In genomic region chr1:203275656-203276272, GRCh38 we compare ENCODE assay signal across 14 cellular contexts. TPM values are rescaled to one million over a fixed set of nuclear protein-coding genes. Genes with fewer than 3 reads are reported as not detected.
DNase-seq lines count a peak whose midpoint lies in the region; ATAC-seq and TF ChIP-seq lines count a peak whose summit lies in the region.
"Had no signal": no experiment of that assay in that cellular context is flagged by ENCODE, and none has a peak within 500 bp of the region (broad histone marks: within the 10 kb centered on the region; RNA-seq: fewer than 3 reads in every experiment).

No MANE protein-coding gene starts in this region.

- no peak overlapping the region for H3K4me3 Mint-ChIP-seq in activated CD4-positive, alpha-beta T cell treated with anti-CD3 and anti-CD28 coated beads, Interleukin-2, amount 10 ng/mL, durations not matched to agents 7 days and 5 days
- H3K4me3 Mint-ChIP-seq in brain (no peak overlapping the region), nephron progenitor cell (no peak overlapping the region)
- H3K4me3 Mint-ChIP-seq: activated CD4-positive, alpha-beta memory T cell treated with anti-CD3 and anti-CD28 coated beads for 36 hours had no signal

- CTCF ChIA-PET in activated CD4-positive, alpha-beta T cell treated with anti-CD3 and anti-CD28 coated beads, Interleukin-2, amount 10 ng/mL, durations not matched to agents 7 days and 5 days (lab: Charles Lee), result interaction anchor here (1.7 to 5.8 kb wide), 6 partner anchors 7 to 52 kb away, joined by 5 to 64 read pairs (median 24); partner anchors contain the start of gene BTG2

- H3K27ac ChIP-seq in thyroid gland, result peak overlapping the region in 2 of 3 donors; percentile 73 to 90

- TF ChIP-seq POLR2A in thyroid gland (IDR thresholded peaks at IDR 0.05), result no peak

- no peaks in the 10 kb centered on the region for H3K9me3 ChIP-seq in thyroid gland

- DNase-seq in activated CD4-positive, alpha-beta T cell treated with anti-CD3 and anti-CD28 coated beads, Interleukin-2, amount 10 ng/mL, durations not matched to agents 7 days and 5 days, result no peak
- no peak for DNase-seq in activated CD4-positive, alpha-beta T cell treated with anti-CD3 and anti-CD28 coated beads for 48 hours
- DNase-seq in nephron progenitor cell (no peak), thyroid gland (no peak), RPMI8226 (no peak), NCI-H446 treated with DMSO at 0.1 percent for 48 hours (lab: John Stamatoyannopoulos, UW) (no peak)
- DNase-seq: activated CD4-positive, alpha-beta memory T cell treated with anti-CD3 and anti-CD28 coated beads for 36 hours; activated naive CD4-positive, alpha-beta T cell; DND-41; stimulated activated CD4-positive, alpha-beta T cell treated with anti-CD3 and anti-CD28 coated beads, Interleukin-2, amount 100 ng/mL, for 48 hours; stimulated activated naive CD4-positive, alpha-beta T cell; T1000 had no signal

- intact Hi-C loops in thyroid gland (cut with DNase I), result loop anchor here (10.0 kb wide), 2 partner anchors 169 to 419 kb away; no protein-coding TSS in a partner anchor

- no peak overlapping the region for H3K4me3 ChIP-seq in thyroid gland (replicated peaks in 1 of 3)

- H3K36me3 Mint-ChIP-seq in activated CD4-positive, alpha-beta T cell treated with anti-CD3 and anti-CD28 coated beads, Interleukin-2, amount 10 ng/mL, durations not matched to agents 7 days and 5 days (ENCODE audit: low read depth), result no peaks in the 10 kb centered on the region
- no peaks in the 10 kb centered on the region for H3K36me3 Mint-ChIP-seq in brain
- no peaks in the 10 kb centered on the region for H3K36me3 Mint-ChIP-seq in nephron progenitor cell (ENCODE audit: low read depth)
- H3K36me3 Mint-ChIP-seq: activated CD4-positive, alpha-beta memory T cell treated with anti-CD3 and anti-CD28 coated beads for 36 hours had no signal

- H3K27me3 ChIP-seq in thyroid gland, result no peaks in the 10 kb centered on the region

- 90 to 95% methylated on average over 11 of the region's 11 CpGs for WGBS in thyroid gland, 2 donors

- no peaks in the 10 kb centered on the region for H3K36me3 ChIP-seq in thyroid gland

- no peaks in the 10 kb centered on the region for H3K9me3 Mint-ChIP-seq in activated CD4-positive, alpha-beta T cell treated with anti-CD3 and anti-CD28 coated beads, Interleukin-2, amount 10 ng/mL, durations not matched to agents 7 days and 5 days
- H3K9me3 Mint-ChIP-seq in brain (no peaks in the 10 kb centered on the region), nephron progenitor cell (no peaks in the 10 kb centered on the region)
- H3K9me3 Mint-ChIP-seq: activated CD4-positive, alpha-beta memory T cell treated with anti-CD3 and anti-CD28 coated beads for 36 hours had no signal

- no peaks in the 10 kb centered on the region for H3K27me3 Mint-ChIP-seq in activated CD4-positive, alpha-beta T cell treated with anti-CD3 and anti-CD28 coated beads, Interleukin-2, amount 10 ng/mL, durations not matched to agents 7 days and 5 days
- H3K27me3 Mint-ChIP-seq in brain (no peaks in the 10 kb centered on the region), nephron progenitor cell (ENCODE audit: low read depth, poor library complexity) (no peaks in the 10 kb centered on the region)
- H3K27me3 Mint-ChIP-seq: activated CD4-positive, alpha-beta memory T cell treated with anti-CD3 and anti-CD28 coated beads for 36 hours had no signal

- H3K27ac Mint-ChIP-seq in activated CD4-positive, alpha-beta T cell treated with anti-CD3 and anti-CD28 coated beads, Interleukin-2, amount 10 ng/mL, durations not matched to agents 7 days and 5 days, result peak overlapping the region; percentile 57
- H3K27ac Mint-ChIP-seq in brain (peak overlapping the region in 4 of 5 experiments; percentile 86 to 96 (median 92)), nephron progenitor cell (peak overlapping the region; percentile 72)

- peaks cover 82% of the 10 kb centered on the region for H3K4me1 Mint-ChIP-seq in activated CD4-positive, alpha-beta T cell treated with anti-CD3 and anti-CD28 coated beads, Interleukin-2, amount 10 ng/mL, durations not matched to agents 7 days and 5 days
- H3K4me1 Mint-ChIP-seq in brain (peaks cover 93% of the 10 kb centered on the region), nephron progenitor cell (peaks cover 89% of the 10 kb centered on the region)

- no peak for ATAC-seq in GM19328 (IDR thresholded peaks at IDR 0.05; ENCODE audit: unreplicated experiment)

- POLR2A ChIA-PET in activated CD4-positive, alpha-beta T cell treated with anti-CD3 and anti-CD28 coated beads, Interleukin-2, amount 10 ng/mL, durations not matched to agents 7 days and 5 days (lab: Charles Lee), result interaction anchor here (0.6 kb wide), 1 partner anchor 271 kb away, joined by 3 read pairs; no protein-coding TSS in a partner anchor

- TF ChIP-seq CTCF in brain (conservative IDR thresholded peaks at IDR 0.05) (no peak), nephron progenitor cell (IDR thresholded peaks at IDR 0.05) (no peak), thyroid gland (IDR thresholded peaks at IDR 0.05) (no peak)

- peaks cover 51 to 81% of the 10 kb centered on the region in 2 donors for H3K4me1 ChIP-seq in thyroid gland

RNA-seq across cellular contexts. Expression of gene BTG2, which starts 29.6 kb away (rescaled TPM):
- total RNA-seq in activated CD4-positive, alpha-beta T cell treated with anti-CD3 and anti-CD28 coated beads, Interleukin-2, amount 10 ng/mL, durations not matched to agents 7 days and 5 days, result 10 to 100 TPM; 73.6 to 82.3 TPM
- polyA plus RNA-seq in brain (ENCODE audit: insufficient read depth, low read depth, low replicate concordance), result 117 TPM
- 10 to 100 TPM; 41.9 to 82.1 (median 51.9) TPM for total RNA-seq in thyroid gland

RNA-seq across cellular contexts. Expression of gene CHIT1, which starts 46.3 kb away (rescaled TPM):
- under 1 TPM; 0.30 to 0.42 TPM for total RNA-seq in activated CD4-positive, alpha-beta T cell treated with anti-CD3 and anti-CD28 coated beads, Interleukin-2, amount 10 ng/mL, durations not matched to agents 7 days and 5 days
- polyA plus RNA-seq in brain (ENCODE audit: insufficient read depth, low read depth, low replicate concordance), result 0.49 TPM
- total RNA-seq in thyroid gland, result 1 to 10 TPM in 2 of 4 donors, under 1 TPM in 1, not detected in 1; 0.45 to 9.0 (median 1.2) TPM
